ENCODE assay signal across 1 cellular context in genomic region chr12:6765048-6765633, GRCh38.
A peak's percentile ranks its signal among the peaks of the same experiment; 100 is the strongest.
TF ChIP-seq lines count a peak whose summit lies in the region.

No MANE protein-coding gene starts in this region.

TF ChIP-seq in HepG2, 621 proteins besides CTCF, POLR2A, EP300 and RAD21:
- TF ChIP-seq ZFP82 (CRISPR knock-in tag; IDR thresholded peaks at IDR 0.05; ENCODE audit: borderline replicate concordance) (0 out of 2 replicates have a peak, but pooled peaks have one; percentile 2), PRDM10 (CRISPR knock-in tag; IDR thresholded peaks at IDR 0.05; ENCODE audit: low read depth) (no peak), ASH2L (IDR thresholded peaks at IDR 0.05; ENCODE audit: insufficient read length, low read depth, low read length) (no peak)
